In genomic region chr12:46579474-46579873, GRCh38 we compare ENCODE assay signal across 1 cellular context.
TF ChIP-seq lines count a peak whose summit lies in the region.

No MANE protein-coding gene starts in this region.

TF ChIP-seq in HepG2, 621 proteins besides CTCF, POLR2A, EP300 and RAD21 (continued from another document and continues in another):
- TF ChIP-seq ZHX2 (IDR thresholded peaks at IDR 0.05; ENCODE audit: low read depth) = no peak
- TF ChIP-seq ZHX2 (CRISPR knock-in tag; IDR thresholded peaks at IDR 0.05; ENCODE audit: borderline replicate concordance) = no peak
- peak; percentile 84 for TF ChIP-seq BCL6 (CRISPR knock-in tag; IDR thresholded peaks at IDR 0.05)
- TF ChIP-seq FOSL2 (CRISPR knock-in tag; IDR thresholded peaks at IDR 0.05) = peak; percentile 57
- peak; percentile 79 for TF ChIP-seq MIXL1 (CRISPR knock-in tag; IDR thresholded peaks at IDR 0.05)
- TF ChIP-seq ZGPAT (CRISPR knock-in tag; IDR thresholded peaks at IDR 0.05) = peak; percentile 78
- TF ChIP-seq ZFP91 (CRISPR knock-in tag; IDR thresholded peaks at IDR 0.05; ENCODE audit: borderline replicate concordance) = no peak
- TF ChIP-seq ETV5 (CRISPR knock-in tag; IDR thresholded peaks at IDR 0.05; ENCODE audit: borderline replicate concordance) = peak; percentile 50; the same call in 1 of the 2 replicates
- peak; percentile 55; the same call in 1 of the 2 replicates for TF ChIP-seq NFIC (IDR thresholded peaks at IDR 0.05; ENCODE audit: low read length)
- 0 out of 2 replicates have a peak, but pooled peaks have one; percentile 28 for TF ChIP-seq ZNF7 (CRISPR knock-in tag; IDR thresholded peaks at IDR 0.05)
- 0 out of 2 replicates have a peak, but pooled peaks have one; percentile 26 for TF ChIP-seq ZNF792 (CRISPR knock-in tag; IDR thresholded peaks at IDR 0.05)
- TF ChIP-seq SOX5 (CRISPR knock-in tag; IDR thresholded peaks at IDR 0.05; ENCODE audit: borderline replicate concordance) = peak; percentile 57; the same call in 1 of the 2 replicates
- TF ChIP-seq ZBTB20 (CRISPR knock-in tag; IDR thresholded peaks at IDR 0.05; ENCODE audit: borderline replicate concordance, low read depth) = peak; percentile 73; the same call in 1 of the 2 replicates
- peak; percentile 95 for TF ChIP-seq POGZ (CRISPR knock-in tag; IDR thresholded peaks at IDR 0.05)
- TF ChIP-seq IKZF5 (CRISPR knock-in tag; IDR thresholded peaks at IDR 0.05) = peak; percentile 91
- TF ChIP-seq RFX3 (CRISPR knock-in tag; IDR thresholded peaks at IDR 0.05) = peak; percentile 42; the same call in 1 of the 2 replicates
- peak; percentile 17 for TF ChIP-seq MED8 (CRISPR knock-in tag; IDR thresholded peaks at IDR 0.05; ENCODE audit: insufficient replicate concordance)
- 0 out of 2 replicates have a peak, but pooled peaks have one; percentile 3 for TF ChIP-seq STAG1 (CRISPR knock-in tag; IDR thresholded peaks at IDR 0.05)
- peak; percentile 40; the same call in 1 of the 2 replicates for TF ChIP-seq MIER2 (CRISPR knock-in tag; IDR thresholded peaks at IDR 0.05)
- TF ChIP-seq TBL1XR1 (IDR thresholded peaks at IDR 0.05; ENCODE audit: borderline replicate concordance, low read length, partially characterized antibody) = peak; percentile 16
- 0 out of 2 replicates have a peak, but pooled peaks have one; percentile 26 for TF ChIP-seq ZNF280D (CRISPR knock-in tag; IDR thresholded peaks at IDR 0.05)
- peak; percentile 85; the same call in 1 of the 2 replicates for TF ChIP-seq ZNF710 (CRISPR knock-in tag; IDR thresholded peaks at IDR 0.05; ENCODE audit: borderline replicate concordance)
- TF ChIP-seq ZBTB7B (CRISPR knock-in tag; IDR thresholded peaks at IDR 0.05) = 0 out of 2 replicates have a peak, but pooled peaks have one; percentile 21
- no peak for TF ChIP-seq NONO (IDR thresholded peaks at IDR 0.05)
- TF ChIP-seq NONO (CRISPR knock-in tag; conservative IDR thresholded peaks at IDR 0.05) = no peak
- peak; percentile 42 for TF ChIP-seq ELF3 (CRISPR knock-in tag; IDR thresholded peaks at IDR 0.05)
- TF ChIP-seq RNF2 (conservative IDR thresholded peaks at IDR 0.05; ENCODE audit: low read depth) = no peak
- TF ChIP-seq HDAC1 (CRISPR knock-in tag; IDR thresholded peaks at IDR 0.05) = peak; percentile 47; the same call in 1 of the 2 replicates
- 0 out of 2 replicates have a peak, but pooled peaks have one; percentile 25 for TF ChIP-seq ZNF503 (CRISPR knock-in tag; IDR thresholded peaks at IDR 0.05)
- 0 out of 2 replicates have a peak, but pooled peaks have one; percentile 41 for TF ChIP-seq ZNF878 (CRISPR knock-in tag; IDR thresholded peaks at IDR 0.05)
- no peak for TF ChIP-seq STAT5B (CRISPR knock-in tag; IDR thresholded peaks at IDR 0.05)
- peak; percentile 59; the same call in 1 of the 2 replicates for TF ChIP-seq NR2C2 (CRISPR knock-in tag; IDR thresholded peaks at IDR 0.05; ENCODE audit: borderline replicate concordance)
- no peak for TF ChIP-seq SETDB1 (CRISPR knock-in tag; IDR thresholded peaks at IDR 0.05; ENCODE audit: borderline replicate concordance)
- TF ChIP-seq RARA (CRISPR knock-in tag; IDR thresholded peaks at IDR 0.05) = peak; percentile 81
- TF ChIP-seq ZNF264 (CRISPR knock-in tag; IDR thresholded peaks at IDR 0.05) = peak; percentile 37; the same call in 1 of the 2 replicates
- 0 out of 2 replicates have a peak, but pooled peaks have one; percentile 23 for TF ChIP-seq ZNF205 (CRISPR knock-in tag; IDR thresholded peaks at IDR 0.05)
- TF ChIP-seq SMAD3 (CRISPR knock-in tag; IDR thresholded peaks at IDR 0.05) = peak; percentile 60; the same call in 1 of the 2 replicates
- peak; percentile 83; the same call in 1 of the 2 replicates for TF ChIP-seq EHMT2 (IDR thresholded peaks at IDR 0.05; ENCODE audit: borderline replicate concordance, low read depth, low read length)
- TF ChIP-seq PAF1 (CRISPR knock-in tag; IDR thresholded peaks at IDR 0.05) = no peak
- peak; percentile 76 for TF ChIP-seq HDAC2 (CRISPR knock-in tag; IDR thresholded peaks at IDR 0.05)
- TF ChIP-seq SKIL (CRISPR knock-in tag; IDR thresholded peaks at IDR 0.05; ENCODE audit: borderline replicate concordance) = peak; percentile 35; the same call in 1 of the 2 replicates
- TF ChIP-seq ZNF136 (CRISPR knock-in tag; IDR thresholded peaks at IDR 0.05; ENCODE audit: low read depth) = no peak
- TF ChIP-seq ZMYM3 (CRISPR knock-in tag; IDR thresholded peaks at IDR 0.05) = peak; percentile 20; the same call in 1 of the 2 replicates
- TF ChIP-seq ZNF891 (CRISPR knock-in tag; IDR thresholded peaks at IDR 0.05) = no peak
